ENCODE assay signal across 9 cellular contexts in the genomic region with DNA sequence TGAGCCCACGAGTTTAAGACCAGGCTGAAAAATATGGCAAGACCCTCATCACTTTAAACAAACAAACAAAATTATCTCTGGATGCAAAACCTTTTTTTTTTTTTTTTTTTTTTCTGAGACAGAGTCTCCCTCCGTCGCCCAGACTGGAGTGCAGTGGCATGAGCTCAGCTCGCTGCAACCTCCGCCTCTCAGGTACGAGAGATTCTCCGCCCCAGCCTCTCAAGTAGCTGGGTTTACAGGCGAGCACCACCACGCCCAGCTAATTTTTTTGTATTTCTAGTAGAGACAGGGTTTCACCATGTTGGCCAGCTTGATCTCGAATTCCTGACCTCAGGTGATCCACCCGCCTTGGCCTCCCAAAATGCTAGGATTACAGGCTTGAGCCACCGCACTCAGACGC. TPM values are rescaled to one million over a fixed set of nuclear protein-coding genes. Genes with fewer than 3 reads are reported as not detected.
DNase-seq lines count a peak whose midpoint lies in the region; ATAC-seq and TF ChIP-seq lines count a peak whose summit lies in the region.
"Not testable (repeated sequence)": the region's sequence is repeated elsewhere in the genome, so short reads cannot be mapped to it uniquely, and the experiment has no call there.
"Had no signal": no experiment of that assay in that cellular context is flagged by ENCODE, and none has a peak within 500 bp of the region (broad histone marks: within the 10 kb centered on the region; RNA-seq: fewer than 3 reads in every experiment).

No MANE protein-coding gene starts in this region.

- H3K4me3 ChIP-seq in esophagus squamous epithelium, sigmoid colon: not testable (repeated sequence)

- not testable (repeated sequence) for DNase-seq in T-helper 17 cell; esophagus squamous epithelium (lab: John Stamatoyannopoulos, UW)
- DNase-seq in activated effector memory CD4-positive, alpha-beta T cell treated with anti-CD3 and anti-CD28 coated beads, Interleukin-2, amount 50 U/mL, for 16 hours = peak; percentile 22
- DNase-seq in chondrocyte (ENCODE audit: low spot score) (peak; percentile 39), cardiac septum (ENCODE audit: low spot score) (peak; percentile 39), posterior vena cava (ENCODE audit: low spot score) (peak; percentile 14), sigmoid colon (peak; percentile 53)

- H3K27me3 ChIP-seq in esophagus squamous epithelium, sigmoid colon: not testable (repeated sequence)

- WGBS in esophagus squamous epithelium, 2 donors = 89 to 93% methylated on average over 6 to 10 of the region's 13 CpGs
- 88 to 95% methylated on average over 13 of the region's 13 CpGs for WGBS in sigmoid colon, 2 donors

- H3K27me3 Mint-ChIP-seq in T-helper 17 cell; chondrocyte (ENCODE audit: low read depth): not testable (repeated sequence)

- TF ChIP-seq POLR2A in esophagus squamous epithelium (IDR thresholded peaks at IDR 0.05); sigmoid colon (IDR thresholded peaks at IDR 0.05): not testable (repeated sequence)

- not testable (repeated sequence) for ATAC-seq in T-helper 17 cell

- H3K27ac Mint-ChIP-seq in T-helper 17 cell = peak overlapping the region; percentile 93
- not testable (repeated sequence) for H3K27ac Mint-ChIP-seq in chondrocyte (ENCODE audit: unreplicated experiment)

- H3K4me1 ChIP-seq in esophagus squamous epithelium = peaks cover 0 to 56% (median 20%) of the 10 kb centered on the region in 3 donors
- H3K4me1 ChIP-seq in sigmoid colon = peaks cover 0 to 11% (median 6%) of the 10 kb centered on the region in 4 donors

- H3K27ac ChIP-seq in VCaP (peak overlapping the region; percentile 97), esophagus squamous epithelium (peak overlapping the region in 3 of 4 donors; percentile 21 to 88 (median 22))
- not testable (repeated sequence) for H3K27ac ChIP-seq in sigmoid colon

- H3K4me1 Mint-ChIP-seq in T-helper 17 cell = peaks cover 20% of the 10 kb centered on the region
- not testable (repeated sequence) for H3K4me1 Mint-ChIP-seq in chondrocyte (ENCODE audit: low read depth)

- not testable (repeated sequence) for TF ChIP-seq CTCF in VCaP (conservative IDR thresholded peaks at IDR 0.05); chondrocyte (IDR thresholded peaks at IDR 0.05); esophagus squamous epithelium (IDR thresholded peaks at IDR 0.05); sigmoid colon (IDR thresholded peaks at IDR 0.05)

- not testable (repeated sequence) for H3K9me3 ChIP-seq in T-helper 17 cell (ENCODE audit: control insufficient read depth, low read length, poor library complexity, severe bottlenecking); esophagus squamous epithelium; sigmoid colon

- H3K4me3 Mint-ChIP-seq in T-helper 17 cell; chondrocyte (ENCODE audit: unreplicated experiment): not testable (repeated sequence)

- H3K36me3 Mint-ChIP-seq in T-helper 17 cell (ENCODE audit: low read depth); chondrocyte (ENCODE audit: low read depth): not testable (repeated sequence)

- intact Hi-C loops in esophagus squamous epithelium (cut with DNase I) (loop anchor here (10.0 kb wide), 1 partner anchor 185 kb away; the partner anchor contains the start of gene MORC3), cardiac septum (cut with DNase I) (loop anchor here (2.0 to 5.0 kb wide), 4 partner anchors 68 to 191 kb away; partner anchors contain the start of gene MORC3), posterior vena cava (cut with DNase I) (loop anchor here in 1 of 2 donors (5.0 kb wide), 1 partner anchor 193 kb away; no protein-coding TSS in a partner anchor), sigmoid colon (cut with DNase I) (loop anchor here (5.0 kb wide), 4 partner anchors 73 to 248 kb away; partner anchors contain the start of gene CHAF1B)

- TF ChIP-seq EP300 in sigmoid colon (IDR thresholded peaks at IDR 0.05) = not testable (repeated sequence)

- peaks cover 3 to 45% (median 4%) of the 10 kb centered on the region in 3 donors for H3K36me3 ChIP-seq in esophagus squamous epithelium
- not testable (repeated sequence) for H3K36me3 ChIP-seq in sigmoid colon

- H3K9me3 Mint-ChIP-seq in chondrocyte (ENCODE audit: low read depth) = not testable (repeated sequence)

RNA-seq across cellular contexts. Expression of gene CBR3, which starts 4.9 kb away (rescaled TPM):
- total RNA-seq in T-helper 17 cell (1 to 10 TPM; 2.2 to 3.1 TPM), chondrocyte (3.4 to 7.4 TPM (median 3.5 TPM) in 3 replicates), esophagus squamous epithelium (100 to 1,000 TPM in 3 of 4 donors, 10 to 100 TPM in 1; 67.3 to 158 (median 122) TPM), cardiac septum (2.1 TPM), posterior vena cava (10 to 100 TPM; 12.2 to 12.5 TPM), sigmoid colon (10 to 100 TPM in 3 of 4 donors, 1 to 10 TPM in 1; 3.5 to 17.8 (median 15.5) TPM)
- 10 to 100 TPM in 1 of 3 donors, 1 to 10 TPM in 2; 2.3 to 10.2 (median 8.9) TPM for polyA plus RNA-seq in sigmoid colon
- total RNA-seq: Caco-2 had no signal

RNA-seq across cellular contexts. Expression of gene DOP1B, which starts 16.8 kb away (rescaled TPM):
- total RNA-seq in T-helper 17 cell (10 to 100 TPM; 25.3 to 35.0 TPM), chondrocyte (17.1 to 23.1 TPM (median 17.8 TPM) in 3 replicates), esophagus squamous epithelium (10 to 100 TPM; 18.5 to 36.7 (median 26.2) TPM), cardiac septum (7.6 TPM), posterior vena cava (10 to 100 TPM; 12.4 to 17.2 TPM), sigmoid colon (10 to 100 TPM in 2 of 4 donors, 1 to 10 TPM in 2; 7.4 to 14.7 (median 9.8) TPM)
- 10 to 100 TPM; 12.5 to 20.7 (median 13.8) TPM for polyA plus RNA-seq in sigmoid colon
